ENCODE assay signal across 11 cellular contexts in the genomic region with DNA sequence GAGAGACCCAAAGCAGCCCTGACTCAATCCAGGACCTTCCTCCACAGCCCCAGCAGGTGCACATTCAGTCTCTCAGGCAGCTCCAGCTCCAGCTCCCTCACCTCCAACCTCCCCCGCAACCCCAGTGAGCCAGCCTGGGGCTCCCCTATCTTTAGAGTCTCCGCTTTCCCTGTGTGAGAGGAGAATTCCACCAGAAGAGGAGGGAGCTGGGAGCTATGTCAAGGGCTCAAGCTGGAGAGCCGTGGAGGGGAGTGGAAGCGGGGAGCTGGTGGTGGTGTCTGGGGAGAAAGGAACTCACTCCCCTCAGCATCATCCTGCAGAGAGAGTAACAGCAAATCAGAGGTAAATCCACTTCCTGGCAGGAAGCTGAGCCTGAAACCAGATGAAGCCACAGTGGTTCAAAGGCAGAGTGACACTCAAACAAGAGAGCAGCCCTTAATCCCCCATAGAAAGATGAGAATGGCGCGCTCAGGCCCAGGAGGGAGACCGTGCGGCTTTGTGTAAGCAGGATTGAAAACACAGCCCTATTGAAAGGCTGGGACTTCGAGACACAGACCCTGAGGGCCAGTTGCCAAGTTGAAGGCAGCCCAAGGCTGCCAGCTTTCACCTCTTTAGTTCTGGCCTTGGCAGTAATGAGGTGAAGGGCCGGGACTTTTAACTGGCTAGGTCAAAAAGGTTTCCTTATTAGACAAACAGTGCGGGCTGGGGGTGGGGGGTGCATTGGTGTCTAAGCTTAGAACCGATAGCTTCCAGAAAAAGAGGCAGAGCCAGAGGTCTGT. TPM values are rescaled to one million over a fixed set of nuclear protein-coding genes. Genes with fewer than 3 reads are reported as not detected.
A peak's percentile ranks its signal among the peaks of the same experiment; 100 is the strongest.
DNase-seq lines count a peak whose midpoint lies in the region; ATAC-seq and TF ChIP-seq lines count a peak whose summit lies in the region.
"Had no signal": no experiment of that assay in that cellular context is flagged by ENCODE, and none has a peak within 500 bp of the region (broad histone marks: within the 10 kb centered on the region; RNA-seq: fewer than 3 reads in every experiment).

No MANE protein-coding gene starts in this region.

- peak overlapping the region; percentile 32 for H3K27ac Mint-ChIP-seq in MCF 10A (ENCODE audit: low read depth, unreplicated experiment)
- H3K27ac Mint-ChIP-seq: B cell had no signal

- H3K4me3 ChIP-seq in mammary epithelial cell (replicated peaks in 1 of 3; ENCODE audit: insufficient read depth in 1 of 3, low read depth in 2 of 3, low read length in 3 of 3) (no peak overlapping the region), breast epithelium (no peak overlapping the region), thymus (ENCODE audit: low read length) (no peak overlapping the region)

- no peak for TF ChIP-seq CTCF in MCF 10A (IDR thresholded peaks at IDR 0.05; ENCODE audit: unreplicated experiment)
- no peak for TF ChIP-seq CTCF in mammary epithelial cell (conservative IDR thresholded peaks at IDR 0.05 in 1 of 2, IDR thresholded peaks at IDR 0.05 in 1 of 2; ENCODE audit: extremely low read depth in 1 of 2, insufficient read depth in 1 of 2, low read depth in 1 of 2, low read length in 2 of 2)
- TF ChIP-seq CTCF in breast epithelium (IDR thresholded peaks at IDR 0.05): no peak
- no peak for TF ChIP-seq CTCF in GM10248 (IDR thresholded peaks at IDR 0.05; ENCODE audit: control extremely low read depth, extremely low read depth, low read depth, missing control alignments)

- BruUV-seq in MCF 10A (replicated peaks; lab: Mats Ljungman, UMichigan) (no TSS peak), mammary epithelial cell (replicated peaks; lab: Mats Ljungman, UMichigan) (no TSS peak)

- no peaks in the 10 kb centered on the region for H4K20me1 ChIP-seq in mammary epithelial cell (ENCODE audit: insufficient read depth, low read length)

- H3K36me3 ChIP-seq in mammary epithelial cell (ENCODE audit: insufficient read depth, low read length) (no peaks in the 10 kb centered on the region), breast epithelium (no peaks in the 10 kb centered on the region), thymus (ENCODE audit: control insufficient read depth, insufficient read depth) (no peaks in the 10 kb centered on the region)

- H3K9me3 Mint-ChIP-seq in MCF 10A (ENCODE audit: unreplicated experiment): no peaks in the 10 kb centered on the region

- no peaks in the 10 kb centered on the region for H3K36me3 Mint-ChIP-seq in MCF 10A (ENCODE audit: insufficient read depth, unreplicated experiment)

- H3K79me2 ChIP-seq in mammary epithelial cell (ENCODE audit: insufficient read depth, low read length): no peaks in the 10 kb centered on the region

- in situ Hi-C loops in mammary epithelial cell (cut with MboI; ENCODE audit: low sequenced_read_pairs in 2 of 2): no loop called here

- no peaks in the 10 kb centered on the region for H3K4me1 ChIP-seq in mammary epithelial cell (ENCODE audit: insufficient read depth, low read length)
- H3K4me1 ChIP-seq in breast epithelium: no peaks in the 10 kb centered on the region
- H3K4me1 ChIP-seq in thymus (ENCODE audit: control insufficient read depth, insufficient read depth, low read length): peaks cover 6% of the 10 kb centered on the region

- dilution Hi-C loops in mammary epithelial cell (cut with HindIII; ENCODE audit: low sequenced_read_pairs): no loop called here

- no peak overlapping the region for H3K4me2 ChIP-seq in mammary epithelial cell (ENCODE audit: insufficient read depth, low read depth, low read length)

- no peaks in the 10 kb centered on the region for H3K27me3 Mint-ChIP-seq in MCF 10A (ENCODE audit: insufficient read depth, unreplicated experiment)

- CTCF ChIA-PET in MCF 10A (lab: Yijun Ruan, JAX) (interaction anchor here (0.9 kb wide), 1 partner anchor 24 kb away, joined by 3 read pairs; no protein-coding TSS in a partner anchor), mammary epithelial cell (lab: Charles Lee; ENCODE audit: low non-redundant PET) (no interaction called here), GM10248 (lab: Yijun Ruan, JAX) (interaction anchor here (2.5 kb wide), 1 partner anchor 21 kb away, joined by 5 read pairs; no protein-coding TSS in a partner anchor)

- no peak overlapping the region for H3K27ac ChIP-seq in mammary epithelial cell (ENCODE audit: insufficient read depth, low read depth, low read length)
- peak overlapping the region; percentile 5 to 49 for H3K27ac ChIP-seq in breast epithelium
- peak overlapping the region; percentile 58 for H3K27ac ChIP-seq in thymus (ENCODE audit: low read depth)

- intact Hi-C loops in MCF 10A (cut with micrococcal nuclease) (no loop called here), mammary epithelial cell (cut with micrococcal nuclease) (no loop called here), breast epithelium (cut with DNase I; ENCODE audit: low total_unique reads) (no loop called here)

- TF ChIP-seq POLR2A in breast epithelium (IDR thresholded peaks at IDR 0.05): no peak

- no peaks in the 10 kb centered on the region for H3K9me3 ChIP-seq in mammary epithelial cell (replicated peaks; ENCODE audit: insufficient read depth, low read length)
- H3K9me3 ChIP-seq in breast epithelium: no peaks in the 10 kb centered on the region
- H3K9me3 ChIP-seq in thymus (ENCODE audit: control insufficient read depth): no peaks in the 10 kb centered on the region

- H3K4me3 Mint-ChIP-seq in MCF 10A (ENCODE audit: unreplicated experiment): no peak overlapping the region
- H3K4me3 Mint-ChIP-seq: B cell had no signal

- H3K4me1 Mint-ChIP-seq in MCF 10A (ENCODE audit: insufficient read depth, unreplicated experiment): no peaks in the 10 kb centered on the region
- H3K4me1 Mint-ChIP-seq: B cell had no signal

- H3K27me3 ChIP-seq in mammary epithelial cell (ENCODE audit: insufficient read depth, low read length) (no peaks in the 10 kb centered on the region), breast epithelium (peaks cover 0 to 5% of the 10 kb centered on the region in 2 donors), thymus (ENCODE audit: control insufficient read depth, insufficient read depth) (no peaks in the 10 kb centered on the region)

- POLR2A ChIA-PET in MCF 10A (lab: Yijun Ruan, JAX): interaction anchor here (1.3 kb wide), 1 partner anchor 9 kb away, joined by 4 read pairs; no protein-coding TSS in a partner anchor
- POLR2A ChIA-PET in GM10248 (lab: Yijun Ruan, JAX): no interaction called here

- DNase-seq in MCF 10A (ENCODE audit: unreplicated experiment) (no peak), mammary epithelial cell (no peak), T-helper 22 cell (ENCODE audit: low read depth) (peak; percentile 12), breast epithelium (ENCODE audit: low spot score in 2 of 2) (no peak), GM10248 (ENCODE audit: extremely low spot score) (no peak), GOT3 (lab: John Stamatoyannopoulos, UW) (no peak)
- DNase-seq: KG1, SHP77 had no signal

- no peak for ATAC-seq in GM18511 (IDR thresholded peaks at IDR 0.05; ENCODE audit: unreplicated experiment)

- WGBS in mammary epithelial cell (ENCODE audit: low coverage, missing lambda C conversion rate): 78% methylated on average over 8 of the region's 12 CpGs
- WGBS in thymus: 33% methylated on average over 12 of the region's 12 CpGs

- no peak overlapping the region for H3K9ac ChIP-seq in mammary epithelial cell (ENCODE audit: insufficient read depth, low read length)

- H2AFZ ChIP-seq in mammary epithelial cell (ENCODE audit: low read depth, low read length): no peak overlapping the region

RNA-seq across cellular contexts. Expression of gene CDON, which starts 21.4 kb away (rescaled TPM):
- 0.91 and 0.96 TPM in 2 replicates for total RNA-seq in MCF 10A (2022)
- total RNA-seq in mammary epithelial cell: 1 to 10 TPM; 1.9 to 3.8 TPM
- polyA plus RNA-seq in mammary epithelial cell: 1.6 TPM
- polyA minus RNA-seq in mammary epithelial cell: not detected
- total RNA-seq in breast epithelium: 10 to 100 TPM; 14.9 to 29.3 (median 26.5) TPM
- polyA plus RNA-seq in thymus: 1.4 TPM
- total RNA-seq: B cell had no signal
